Comparison of ENCODE assay signal across 8 cellular contexts in genomic region chr11:48900801-48901181, GRCh38.
A peak's percentile ranks its signal among the peaks of the same experiment; 100 is the strongest.
DNase-seq lines count a peak whose midpoint lies in the region; ATAC-seq and TF ChIP-seq lines count a peak whose summit lies in the region.
"Not testable (repeated sequence)": the region's sequence is repeated elsewhere in the genome, so short reads cannot be mapped to it uniquely, and the experiment has no call there.

No MANE protein-coding gene starts in this region.

- H3K27me3 ChIP-seq in RWPE2 (ENCODE audit: insufficient read depth, poor library complexity, severe bottlenecking); spleen (replicated peaks in 1 of 7); upper lobe of left lung: not testable (repeated sequence)

- 85 to 90% (median 86%) methylated on average over 23 to 29 of the region's 29 CpGs for WGBS in spleen, 5 donors
- 85 to 87% methylated on average over 17 to 29 of the region's 29 CpGs for WGBS in upper lobe of left lung, 2 donors

- peaks cover 14% of the 10 kb centered on the region for H3K9me3 Mint-ChIP-seq in chondrocyte (ENCODE audit: low read depth)

- H3K36me3 Mint-ChIP-seq in chondrocyte (ENCODE audit: low read depth): not testable (repeated sequence)

- H3K27me3 Mint-ChIP-seq in chondrocyte (ENCODE audit: low read depth): not testable (repeated sequence)

- ATAC-seq in RWPE2 (ENCODE audit: low read depth); Right ventricle myocardium superior (ENCODE audit: poor library complexity); left lobe of liver; upper lobe of left lung (ENCODE audit: low FRiP score in 2 of 2): not testable (repeated sequence)

- not testable (repeated sequence) for H3K4me1 Mint-ChIP-seq in chondrocyte (ENCODE audit: low read depth)

- TF ChIP-seq EP300 in upper lobe of left lung (IDR thresholded peaks at IDR 0.05): not testable (repeated sequence)

- H3K9me3 ChIP-seq in RWPE2 (ENCODE audit: severe bottlenecking); upper lobe of left lung: not testable (repeated sequence)
- peaks cover 0 to 17% (median 6%) of the 10 kb centered on the region in 8 donors for H3K9me3 ChIP-seq in spleen

- TF ChIP-seq POLR2A in spleen (IDR thresholded peaks at IDR 0.05); upper lobe of left lung (IDR thresholded peaks at IDR 0.05): not testable (repeated sequence)

- H3K36me3 ChIP-seq in RWPE2 (ENCODE audit: low read depth); spleen; upper lobe of left lung: not testable (repeated sequence)

- not testable (repeated sequence) for TF ChIP-seq CTCF in RWPE2 (IDR thresholded peaks at IDR 0.05; ENCODE audit: poor library complexity, severe bottlenecking); chondrocyte (IDR thresholded peaks at IDR 0.05); spleen (IDR thresholded peaks at IDR 0.05 in 8 of 11, conservative IDR thresholded peaks at IDR 0.05 in 3 of 11); upper lobe of left lung (IDR thresholded peaks at IDR 0.05)

- DNase-seq in DMS53 (lab: John Stamatoyannopoulos, UW): peak; percentile 49
- DNase-seq in RWPE2 (ENCODE audit: low spot score): peak; percentile 36
- DNase-seq in chondrocyte (ENCODE audit: low spot score): peak; percentile 75
- peak; percentile 30 for DNase-seq in Right ventricle myocardium superior
- DNase-seq in left lobe of liver (ENCODE audit: low spot score): peak; percentile 18
- peak; percentile 69 for DNase-seq in mesenteric fat pad (ENCODE audit: low spot score)
- DNase-seq in spleen: peak; percentile 56
- peak; percentile 12 to 73 for DNase-seq in upper lobe of left lung

- intact Hi-C loops in Right ventricle myocardium superior (cut with DNase I); spleen (cut with DNase I; ENCODE audit: low total_unique reads): not testable (repeated sequence)

- not testable (repeated sequence) for H3K27ac Mint-ChIP-seq in chondrocyte (ENCODE audit: unreplicated experiment)

- H3K4me3 ChIP-seq in RWPE2 (ENCODE audit: severe bottlenecking); spleen; upper lobe of left lung: not testable (repeated sequence)

- H3K4me3 Mint-ChIP-seq in chondrocyte (ENCODE audit: unreplicated experiment): not testable (repeated sequence)

- not testable (repeated sequence) for H3K27ac ChIP-seq in RWPE2 (ENCODE audit: poor library complexity, severe bottlenecking); spleen; upper lobe of left lung

- H3K4me1 ChIP-seq in RWPE2 (ENCODE audit: insufficient read depth, poor library complexity, severe bottlenecking); spleen; upper lobe of left lung: not testable (repeated sequence)

Comparison
In these comparisons a context has a peak if more than half of its experiments do, and no peak if none do; other contexts are left out.
1. DNase-seq: peak in every context shown above with its lines; median percentile 75 in chondrocyte; 69 in mesenteric fat pad; 56 in spleen; 49 in DMS53; 42 in upper lobe of left lung; 36 in RWPE2; 30 in Right ventricle myocardium superior; 18 in left lobe of liver.